Comparison of ENCODE assay signal across 1 cellular context in genomic region chr6:89081423-89082322, GRCh38.
TF ChIP-seq lines count a peak whose summit lies in the region.

No MANE protein-coding gene starts in this region.

TF ChIP-seq in K562, 482 proteins besides CTCF, POLR2A, EP300 and RAD21 (continued from another document and continues in another):
- TF ChIP-seq NR0B1 (IDR thresholded peaks at IDR 0.05; ENCODE audit: partially characterized antibody) = no peak
- no peak for TF ChIP-seq NUFIP1 (IDR thresholded peaks at IDR 0.05; ENCODE audit: partially characterized antibody)
- 0 out of 2 replicates have a peak, but pooled peaks have one; percentile 78 for TF ChIP-seq ZNF395 (CRISPR knock-in tag; IDR thresholded peaks at IDR 0.05)
- TF ChIP-seq ZC3H4 (CRISPR knock-in tag; IDR thresholded peaks at IDR 0.05; ENCODE audit: borderline replicate concordance) = no peak; the same call in 1 of the 2 replicates
- no peak for TF ChIP-seq FOXK1 (CRISPR knock-in tag; IDR thresholded peaks at IDR 0.05; ENCODE audit: borderline replicate concordance)
- TF ChIP-seq ARNT (IDR thresholded peaks at IDR 0.05) = peak; percentile 36 to 62; a peak in 2 of 4 replicates
- no peak for TF ChIP-seq E2F5 (CRISPR knock-in tag; IDR thresholded peaks at IDR 0.05)
- TF ChIP-seq ZKSCAN8 (CRISPR knock-in tag; IDR thresholded peaks at IDR 0.05) = no peak
- TF ChIP-seq HMBOX1 (IDR thresholded peaks at IDR 0.05) = no peak
- no peak for TF ChIP-seq ARID4B (CRISPR knock-in tag; IDR thresholded peaks at IDR 0.05)
- peak; percentile 62 for TF ChIP-seq GABPB1 (CRISPR knock-in tag; IDR thresholded peaks at IDR 0.05)
- TF ChIP-seq MGA (IDR thresholded peaks at IDR 0.05) = peak; percentile 23; the same call in 1 of the 2 replicates
- no peak for TF ChIP-seq ZEB2 (IDR thresholded peaks at IDR 0.05)
- no peak for TF ChIP-seq RERE (CRISPR knock-in tag; IDR thresholded peaks at IDR 0.05; ENCODE audit: borderline replicate concordance)
- no peak for TF ChIP-seq ZNF75A (CRISPR knock-in tag; IDR thresholded peaks at IDR 0.05)
- peak; percentile 75 for TF ChIP-seq ZBTB12 (CRISPR knock-in tag; IDR thresholded peaks at IDR 0.05)
- TF ChIP-seq MED1 (CRISPR knock-in tag; IDR thresholded peaks at IDR 0.05; ENCODE audit: borderline replicate concordance) = no peak
- TF ChIP-seq BRCA1 (IDR thresholded peaks at IDR 0.05) = no peak
- no peak for TF ChIP-seq BRCA1 (CRISPR knock-in tag; IDR thresholded peaks at IDR 0.05)
- TF ChIP-seq ZBTB7A (IDR thresholded peaks at IDR 0.05; ENCODE audit: borderline replicate concordance, control insufficient read depth, low read depth, low read length) = peak; percentile 62; the same call in 1 of the 2 replicates
- peak; percentile 74 for TF ChIP-seq PHF8 (IDR thresholded peaks at IDR 0.05; ENCODE audit: borderline replicate concordance, low read length)
